Comparison of ENCODE assay signal across 23 cellular contexts in genomic region chr15:24985224-24985623, GRCh38. TPM values are rescaled to one million over a fixed set of nuclear protein-coding genes. Genes with fewer than 3 reads are reported as not detected.
"Had no signal": no experiment of that assay in that cellular context is flagged by ENCODE, and none has a peak within 500 bp of the region (broad histone marks: within the 10 kb centered on the region; RNA-seq: fewer than 3 reads in every experiment).

No MANE protein-coding gene starts in this region.

- DNase-seq: activated B cell treated with CpG ODN at 0.5 μM for 24 hours; activated CD4-positive, alpha-beta T cell treated with anti-CD3 and anti-CD28 coated beads for 36 hours; activated CD4-positive, alpha-beta T cell treated with anti-CD3 and anti-CD28 coated beads, Interleukin-2, amount 50 U/mL, for 48 hours; activated CD8-positive, alpha-beta memory T cell treated with anti-CD3 and anti-CD28 coated beads, Interleukin-2, amount 50 U/mL, for 48 hours; activated naive CD4-positive, alpha-beta T cell; activated T-cell treated with anti-CD3 and anti-CD28 coated beads, Interleukin-2, amount 50 U/mL, for 4 hours; adrenal gland; brain microvascular endothelial cell; colonic mucosa; kidney; midbrain; natural killer cell; ovary; right cardiac atrium; stimulated activated CD4-positive, alpha-beta T cell treated with anti-CD3 and anti-CD28 coated beads, Interleukin-12 subunit alpha, Interleukin-12 subunit beta, amount 100 ng/mL, for 4 hours; stimulated activated CD4-positive, alpha-beta T cell treated with anti-CD3 and anti-CD28 coated beads, Interleukin-1b, Interleukin-23, amount 100 ng/mL, for 48 hours; substantia nigra; T1000; tibial artery had no signal

- H3K27ac ChIP-seq: adrenal gland, ascending aorta, brain microvascular endothelial cell, colonic mucosa, neutrophil, ovary, prostate gland, tibial artery had no signal

- H3K4me1 ChIP-seq: adrenal gland, ascending aorta, colonic mucosa, prostate gland, tibial artery had no signal

- H3K9me3 ChIP-seq: adrenal gland, colonic mucosa, neutrophil, prostate gland had no signal

- H3K36me3 ChIP-seq: brain microvascular endothelial cell, colonic mucosa, neutrophil, ovary, prostate gland had no signal

- H3K4me3 ChIP-seq: adrenal gland, ascending aorta, colonic mucosa, ovary, prostate gland, tibial artery had no signal

- ATAC-seq: activated CD4-positive, alpha-beta T cell treated with anti-CD3 and anti-CD28 coated beads for 36 hours; activated T-cell treated with anti-CD3 and anti-CD28 coated beads, Interleukin-2, amount 50 U/mL, for 4 hours; left lobe of liver; natural killer cell had no signal

- H3K27me3 ChIP-seq: adrenal gland, ascending aorta, brain microvascular endothelial cell, colonic mucosa, neutrophil, ovary, tibial artery had no signal

RNA-seq across cellular contexts. Expression of gene SNURF, which starts 30.4 kb away (rescaled TPM):
- total RNA-seq: ascending aorta had no signal
